ENCODE assay signal across 35 cellular contexts in the genomic region with DNA sequence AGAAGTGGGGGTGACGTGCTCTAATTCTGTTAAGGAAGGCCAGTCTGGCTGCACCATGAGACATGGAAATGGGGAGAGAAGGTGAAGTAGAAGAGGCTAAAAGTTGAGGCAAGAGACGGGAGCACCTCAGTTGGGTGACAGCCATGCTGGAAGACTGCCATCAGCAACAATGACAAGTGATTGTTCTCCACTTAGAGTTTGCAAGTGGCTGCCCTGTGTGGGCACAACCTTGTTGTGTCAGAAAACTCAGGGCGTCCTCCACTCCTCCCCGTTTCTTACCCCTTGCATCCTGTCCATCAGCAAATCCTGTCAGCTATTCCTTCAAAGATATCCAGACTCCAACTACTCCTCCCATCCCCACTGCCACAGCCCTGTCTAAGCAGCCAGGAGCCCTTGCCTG. TPM values are rescaled to one million over a fixed set of nuclear protein-coding genes. Genes with fewer than 3 reads are reported as not detected.
"Had no signal": no experiment of that assay in that cellular context is flagged by ENCODE, and none has a peak within 500 bp of the region (broad histone marks: within the 10 kb centered on the region; RNA-seq: fewer than 3 reads in every experiment).

No MANE protein-coding gene starts in this region.

- H3K36me3 Mint-ChIP-seq: activated naive CD4-positive, alpha-beta T cell treated with anti-CD3 and anti-CD28 coated beads, Interleukin-2, amount 50 U/mL, for 24 hours; activated naive CD8-positive, alpha-beta T cell treated with anti-CD3 and anti-CD28 coated beads, Interleukin-2, amount 10 ng/mL, durations not matched to agents 7 days and 5 days had no signal

- ATAC-seq: activated CD8-positive, alpha-beta T cell treated with anti-CD3 and anti-CD28 coated beads for 36 hours; Panc1 had no signal

- H3K9ac ChIP-seq: KMS-11, SK-N-SH had no signal

- H3K27me3 Mint-ChIP-seq: activated naive CD8-positive, alpha-beta T cell treated with anti-CD3 and anti-CD28 coated beads, Interleukin-2, amount 10 ng/mL, durations not matched to agents 7 days and 5 days had no signal

- H3K4me2 ChIP-seq: KMS-11, SK-N-SH had no signal

- H3K4me3 ChIP-seq: ascending aorta, cardiac muscle cell, SJSA1 had no signal

- H3K9me3 ChIP-seq: ascending aorta, SJSA1, SK-N-SH had no signal

- H3K27ac ChIP-seq: ascending aorta, cardiac muscle cell, KMS-11, SJSA1 had no signal

- H3K27me3 ChIP-seq: ascending aorta, cardiac muscle cell, SJSA1 had no signal

- H3K4me1 Mint-ChIP-seq: activated CD4-positive, alpha-beta T cell treated with anti-CD3 and anti-CD28 coated beads, Interleukin-2, amount 10 ng/mL, durations not matched to agents 24 days and 14 days; activated naive CD4-positive, alpha-beta T cell treated with anti-CD3 and anti-CD28 coated beads, Interleukin-2, amount 50 U/mL, for 24 hours; activated naive CD8-positive, alpha-beta T cell treated with anti-CD3 and anti-CD28 coated beads, Interleukin-2, amount 10 ng/mL, durations not matched to agents 7 days and 5 days had no signal

- H3K36me3 ChIP-seq: ascending aorta, cardiac muscle cell, SJSA1 had no signal

- H3K27ac Mint-ChIP-seq: activated CD4-positive, alpha-beta T cell treated with anti-CD3 and anti-CD28 coated beads, Interleukin-2, amount 10 ng/mL, durations not matched to agents 24 days and 14 days; activated CD8-positive, alpha-beta T cell treated with anti-CD3 and anti-CD28 coated beads for 36 hours; activated naive CD4-positive, alpha-beta T cell treated with anti-CD3 and anti-CD28 coated beads, Interleukin-2, amount 50 U/mL, for 24 hours; activated naive CD8-positive, alpha-beta T cell treated with anti-CD3 and anti-CD28 coated beads, Interleukin-2, amount 10 ng/mL, durations not matched to agents 7 days and 5 days; activated T-helper 2 cell treated with anti-CD3 and anti-CD28 coated beads, Interferon-gamma antibody, Interleukin-2, Interleukin-4, amounts not matched to agents 10 μg/mL and 5 μg/mL and 100 μg/mL, durations not matched to agents 14 hours and 24 hours and 36 hours; T-helper 1 cell treated with Interleukin-12 subunit alpha and Interleukin-12 subunit beta and Interleukin-4 antibody, amounts not matched to agents 30 μg/mL and 1 μg/mL, for 36 hours; T-helper 2 cell treated with Interferon-gamma antibody and Interleukin-4, amounts not matched to agents 5 μg/mL and 100 μg/mL, for 36 hours had no signal

- H3K4me3 Mint-ChIP-seq: activated CD4-positive, alpha-beta T cell treated with anti-CD3 and anti-CD28 coated beads, Interleukin-2, amount 10 ng/mL, durations not matched to agents 24 days and 14 days; activated CD8-positive, alpha-beta T cell treated with anti-CD3 and anti-CD28 coated beads for 36 hours; activated naive CD4-positive, alpha-beta T cell treated with anti-CD3 and anti-CD28 coated beads, Interleukin-2, amount 50 U/mL, for 24 hours; activated naive CD8-positive, alpha-beta T cell treated with anti-CD3 and anti-CD28 coated beads, Interleukin-2, amount 10 ng/mL, durations not matched to agents 7 days and 5 days; T-helper 1 cell treated with Interleukin-12 subunit alpha and Interleukin-12 subunit beta and Interleukin-4 antibody, amounts not matched to agents 30 μg/mL and 1 μg/mL, for 36 hours; T-helper 2 cell treated with Interferon-gamma antibody and Interleukin-4, amounts not matched to agents 5 μg/mL and 100 μg/mL, for 36 hours had no signal

- DNase-seq: activated CD4-positive, alpha-beta T cell treated with anti-CD3 and anti-CD28 coated beads, Interleukin-2, amount 10 ng/mL, durations not matched to agents 24 days and 14 days; activated CD4-positive, alpha-beta T cell treated with anti-CD3 and anti-CD28 coated beads, Interleukin-2, amount 50 U/mL, for 4 hours; activated CD8-positive, alpha-beta T cell treated with anti-CD3 and anti-CD28 coated beads for 36 hours; activated gamma-delta T cell; activated naive CD4-positive, alpha-beta T cell treated with Interleukin-2 at 50 U/mL for 16 hours; activated naive CD8-positive, alpha-beta T cell treated with anti-CD3 and anti-CD28 coated beads, Interleukin-2, amount 10 ng/mL, durations not matched to agents 7 days and 5 days; activated T-cell treated with anti-CD3 and anti-CD28 coated beads, Interleukin-2, amount 50 U/mL, for 1 hour; amygdala; MM.1S; MV-4-11; NCI-H1092; NCI-H1417; NCI-H146; NCI-H187; NCI-H2081 treated with DMSO at 0.1 percent for 48 hours; NCI-H226; NCI-H446 treated with DMSO at 0.1 percent for 48 hours; NCI-H524; NCI-H69; NCI-H82; SHP77 treated with DMSO at 0.1 percent for 48 hours; SK-N-SH had no signal

- FAIRE-seq: TTC549 had no signal

- H3K4me1 ChIP-seq: ascending aorta, SJSA1 had no signal

- H3K9me3 Mint-ChIP-seq: activated CD4-positive, alpha-beta T cell treated with anti-CD3 and anti-CD28 coated beads, Interleukin-2, amount 10 ng/mL, durations not matched to agents 24 days and 14 days; activated CD8-positive, alpha-beta T cell treated with anti-CD3 and anti-CD28 coated beads for 36 hours; activated naive CD4-positive, alpha-beta T cell treated with anti-CD3 and anti-CD28 coated beads, Interleukin-2, amount 50 U/mL, for 24 hours; activated naive CD8-positive, alpha-beta T cell treated with anti-CD3 and anti-CD28 coated beads, Interleukin-2, amount 10 ng/mL, durations not matched to agents 7 days and 5 days; activated T-helper 2 cell treated with anti-CD3 and anti-CD28 coated beads, Interferon-gamma antibody, Interleukin-2, Interleukin-4, amounts not matched to agents 10 μg/mL and 5 μg/mL and 100 μg/mL, durations not matched to agents 14 hours and 24 hours and 36 hours; T-helper 1 cell treated with Interleukin-12 subunit alpha and Interleukin-12 subunit beta and Interleukin-4 antibody, amounts not matched to agents 30 μg/mL and 1 μg/mL, for 36 hours; T-helper 2 cell treated with Interferon-gamma antibody and Interleukin-4, amounts not matched to agents 5 μg/mL and 100 μg/mL, for 36 hours had no signal

RNA-seq across cellular contexts. Expression of gene CES1, which starts 17.6 kb away (rescaled TPM):
- total RNA-seq: activated CD4-positive, alpha-beta T cell treated with anti-CD3 and anti-CD28 coated beads, Interleukin-2, amount 10 ng/mL, durations not matched to agents 24 days and 14 days; activated CD8-positive, alpha-beta T cell treated with anti-CD3 and anti-CD28 coated beads for 36 hours; activated naive CD8-positive, alpha-beta T cell treated with anti-CD3 and anti-CD28 coated beads, Interleukin-2, amount 10 ng/mL, durations not matched to agents 7 days and 5 days; activated T-helper 2 cell treated with anti-CD3 and anti-CD28 coated beads, Interferon-gamma antibody, Interleukin-2, Interleukin-4, amounts not matched to agents 10 μg/mL and 5 μg/mL and 100 μg/mL, durations not matched to agents 14 hours and 24 hours and 36 hours; cardiac muscle cell; LHCN-M2; RPMI7951; SJSA1 had no signal
- polyA plus RNA-seq: cardiac muscle cell, SK-N-SH had no signal

RNA-seq across cellular contexts. Expression of gene CES5A, which starts 59.9 kb away (rescaled TPM):
- total RNA-seq: activated CD4-positive, alpha-beta T cell treated with anti-CD3 and anti-CD28 coated beads, Interleukin-2, amount 10 ng/mL, durations not matched to agents 24 days and 14 days; activated CD8-positive, alpha-beta T cell treated with anti-CD3 and anti-CD28 coated beads for 36 hours; activated naive CD8-positive, alpha-beta T cell treated with anti-CD3 and anti-CD28 coated beads, Interleukin-2, amount 10 ng/mL, durations not matched to agents 7 days and 5 days; activated T-helper 2 cell treated with anti-CD3 and anti-CD28 coated beads, Interferon-gamma antibody, Interleukin-2, Interleukin-4, amounts not matched to agents 10 μg/mL and 5 μg/mL and 100 μg/mL, durations not matched to agents 14 hours and 24 hours and 36 hours; ascending aorta; cardiac muscle cell; LHCN-M2; RPMI7951; SJSA1 had no signal
- polyA plus RNA-seq: adipose tissue, cardiac muscle cell, SK-N-SH had no signal
